1 cellular context compared by ENCODE assay signal in genomic region chr1:3775498-3776230, GRCh38.
A peak's percentile ranks its signal among the peaks of the same experiment; 100 is the strongest.
TF ChIP-seq lines count a peak whose summit lies in the region.

No MANE protein-coding gene starts in this region.

TF ChIP-seq in WTC11, 78 proteins besides CTCF, POLR2A, EP300 and RAD21 (continued from another document):
- TF ChIP-seq ATF6 (CRISPR knock-in tag; IDR thresholded peaks at IDR 0.05) (no peak), ZNF138 (CRISPR knock-in tag; conservative IDR thresholded peaks at IDR 0.05) (no peak), CREB1 (CRISPR knock-in tag; IDR thresholded peaks at IDR 0.05) (peak; percentile 28; the same call in 1 of the 2 replicates), EMX1 (CRISPR knock-in tag; IDR thresholded peaks at IDR 0.05) (no peak), TEAD1 (CRISPR knock-in tag; IDR thresholded peaks at IDR 0.05) (no peak), ATF3 (CRISPR knock-in tag; conservative IDR thresholded peaks at IDR 0.05) (no peak), TEAD4 (CRISPR knock-in tag; IDR thresholded peaks at IDR 0.05) (no peak), ZBTB21 (CRISPR knock-in tag; IDR thresholded peaks at IDR 0.05; ENCODE audit: borderline replicate concordance) (no peak), ZNF423 (CRISPR knock-in tag; IDR thresholded peaks at IDR 0.05) (no peak), TCF7 (CRISPR knock-in tag; IDR thresholded peaks at IDR 0.05; ENCODE audit: low read depth) (no peak), FOXK1 (CRISPR knock-in tag; IDR thresholded peaks at IDR 0.05) (0 out of 2 replicates have a peak, but pooled peaks have one; percentile 21), PREB (CRISPR knock-in tag; IDR thresholded peaks at IDR 0.05; ENCODE audit: borderline replicate concordance) (0 out of 2 replicates have a peak, but pooled peaks have one; percentile 59), ZNF281 (CRISPR knock-in tag; IDR thresholded peaks at IDR 0.05) (no peak), GRHL2 (CRISPR knock-in tag; IDR thresholded peaks at IDR 0.05; ENCODE audit: insufficient replicate concordance, severe bottlenecking) (no peak), IRF2 (CRISPR knock-in tag; IDR thresholded peaks at IDR 0.05; ENCODE audit: borderline replicate concordance, low read depth) (no peak), ARID4B (CRISPR knock-in tag; IDR thresholded peaks at IDR 0.05; ENCODE audit: borderline replicate concordance) (no peak), HMGXB4 (CRISPR knock-in tag; IDR thresholded peaks at IDR 0.05) (no peak)
